ENCODE assay signal across 8 cellular contexts in the genomic region with DNA sequence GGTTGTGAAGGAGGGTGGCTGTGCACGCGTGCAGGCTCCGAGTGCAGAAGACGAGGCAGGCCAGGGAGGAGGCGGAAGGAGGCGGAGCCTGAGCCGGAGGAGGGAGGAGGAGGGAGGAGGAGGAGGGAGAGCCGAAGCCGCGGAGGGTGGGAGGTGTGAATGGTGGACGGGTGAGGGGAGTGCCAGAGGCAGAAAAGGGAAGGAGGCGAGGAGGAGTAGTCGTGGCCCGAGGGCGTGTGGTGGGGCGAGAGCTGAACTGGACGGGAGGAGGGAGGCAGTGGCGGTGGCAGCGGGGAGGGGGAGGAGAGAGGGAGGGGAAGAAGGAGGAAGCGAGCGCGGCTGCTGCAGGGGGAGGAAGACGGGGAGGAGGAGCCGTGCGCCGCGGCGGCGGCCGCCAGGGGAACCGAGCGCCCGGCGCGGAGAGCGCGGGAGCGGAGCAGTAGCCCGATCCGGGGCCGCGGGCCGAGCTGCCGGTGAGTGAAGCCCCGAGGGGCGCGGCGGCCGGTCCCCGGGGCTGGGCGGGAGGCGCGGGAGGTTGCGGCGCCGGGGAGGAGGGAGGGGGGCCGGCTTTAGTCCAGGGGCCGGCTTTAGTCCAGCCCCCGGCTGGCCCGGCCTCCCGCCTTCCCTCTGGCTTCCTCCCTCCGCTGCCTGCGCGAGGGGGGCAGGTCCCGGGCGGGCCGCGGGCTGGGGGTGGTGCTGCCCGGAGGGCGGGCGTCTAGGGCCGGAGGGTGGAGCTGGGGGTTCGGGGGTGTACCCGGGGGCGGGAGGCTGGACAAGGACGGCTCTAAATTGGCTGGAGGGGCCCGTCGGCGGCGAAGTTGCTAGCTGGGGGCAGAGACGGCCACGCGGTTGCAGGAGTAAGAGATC. TPM values are rescaled to one million over a fixed set of nuclear protein-coding genes. Genes with fewer than 3 reads are reported as not detected.
DNase-seq lines count a peak whose midpoint lies in the region; ATAC-seq and TF ChIP-seq lines count a peak whose summit lies in the region.

A gene (plus strand): TSS at position 815 of the 867 bp plus-strand sequence. CDS start 661 bp downstream, outside the sequence.

- H3K18ac ChIP-seq in neuronal stem cell (ENCODE audit: low read length), result peak within 1 kb of the TSS; percentile 90

- ATAC-seq in GM23338, result peak; percentile 72

- peaks cover 22% of the 10 kb centered on the region for H3K4me1 Mint-ChIP-seq in GM23338

- peak within 1 kb of the TSS; percentile 52 for H3K27ac Mint-ChIP-seq in GM23338

- H2BK12ac ChIP-seq in neuronal stem cell (ENCODE audit: low read length), result peak within 1 kb of the TSS; percentile 41

- H3K9me2 ChIP-seq in GM23338 (ENCODE audit: insufficient read depth), result no peaks in the 10 kb centered on the region

- H3K23ac ChIP-seq in neuronal stem cell (ENCODE audit: low read depth, low read length, poor library complexity), result no peak within 1 kb of the TSS

- TF ChIP-seq CTCF in GM23338 (conservative IDR thresholded peaks at IDR 0.05; ENCODE audit: low read depth in 2 of 2) (no peak), LNCaP clone FGC (IDR thresholded peaks at IDR 0.05; ENCODE audit: control insufficient read depth, extremely low read depth, insufficient read depth) (no peak), subcutaneous adipose tissue (IDR thresholded peaks at IDR 0.05; ENCODE audit: low read depth) (no peak)

- H4K91ac ChIP-seq in neuronal stem cell (ENCODE audit: low read depth, low read length, poor library complexity), result no peak within 1 kb of the TSS

- H3K4me1 ChIP-seq in GM23338 (ENCODE audit: insufficient read depth) (no peaks in the 10 kb centered on the region; the same call in 1 of the 2 replicates), neuronal stem cell (ENCODE audit: control insufficient read depth in 2 of 2, insufficient read depth in 1 of 2, low read depth in 1 of 2, low read length in 2 of 2) (peaks cover 7 to 12% of the 10 kb centered on the region in 2 donors)

- peak within 1 kb of the TSS; percentile 81 for H3K4me2 ChIP-seq in GM23338
- H3K4me2 ChIP-seq in neuronal stem cell (ENCODE audit: insufficient read depth, low read length, poor library complexity, severe bottlenecking), result peak within 1 kb of the TSS; percentile 54

- no peak within 1 kb of the TSS for H4K8ac ChIP-seq in neuronal stem cell (ENCODE audit: low read depth, low read length)

- peaks cover 3% of the 10 kb centered on the region for H3K27me3 Mint-ChIP-seq in GM23338 (ENCODE audit: insufficient read depth, low read depth, poor library complexity)

- H3K4me3 ChIP-seq in GM23338 (peak within 1 kb of the TSS; percentile 65), LNCaP clone FGC (ENCODE audit: low read depth, low read length) (peak within 1 kb of the TSS; percentile 57), neuronal stem cell (ENCODE audit: low read length in 2 of 2) (peak within 1 kb of the TSS; percentile 62 to 92)

- H2BK15ac ChIP-seq in neuronal stem cell (ENCODE audit: low read length), result no peak within 1 kb of the TSS

- H4K20me1 ChIP-seq in GM23338 (replicated peaks; ENCODE audit: insufficient read depth), result no peaks in the 10 kb centered on the region; the same call in 1 of the 2 replicates

- WGBS in neuronal stem cell (ENCODE audit: extremely low coverage in 2 of 2, insufficient read length in 2 of 2, insufficient replicate concordance in 1 of 2), 2 donors, result no CpG with 5 or more reads among the region's 83 CpGs

- DNase-seq in ELF-1 (ENCODE audit: low read depth, low spot score), result peak; percentile 93
- peak; percentile 72 for DNase-seq in GM23338 (ENCODE audit: low spot score)
- DNase-seq in LNCaP clone FGC (ENCODE audit: low read depth), result peak; percentile 46
- DNase-seq in SIG-M5 treated with dmso at 0.1 percent for 504 hours (lab: John Stamatoyannopoulos, UW; ENCODE audit: unreplicated experiment), result peak; percentile 89
- DNase-seq in activated gamma-delta T cell treated with Interleukin-2 at 50 U/mL for 16 hours, result peak; percentile 76
- DNase-seq in foreskin melanocyte, result peak; percentile 61
- peak; percentile 48 for DNase-seq in neuronal stem cell (ENCODE audit: low spot score)

- H3K9ac ChIP-seq in neuronal stem cell (ENCODE audit: low read depth, low read length, poor library complexity), result peak within 1 kb of the TSS; percentile 88

- H3K36me3 ChIP-seq in GM23338 (ENCODE audit: insufficient read depth) (no peaks in the 10 kb centered on the region), neuronal stem cell (replicated peaks in 1 of 2; ENCODE audit: control insufficient read depth in 2 of 2, insufficient read depth in 2 of 2, low read length in 2 of 2) (peaks cover 0 to 5% of the 10 kb centered on the region in 2 donors)

- H3K4ac ChIP-seq in neuronal stem cell (ENCODE audit: low read length), result no peak within 1 kb of the TSS

- peak within 1 kb of the TSS; percentile 84 for H3K4me3 Mint-ChIP-seq in GM23338

- no peak within 1 kb of the TSS for H2AK5ac ChIP-seq in neuronal stem cell (ENCODE audit: low read depth, low read length)

- no peaks in the 10 kb centered on the region; the same call in 1 of the 2 replicates for H3K79me2 ChIP-seq in GM23338 (replicated peaks; ENCODE audit: insufficient read depth)

- H2BK5ac ChIP-seq in neuronal stem cell (ENCODE audit: low read length), result no peak within 1 kb of the TSS

- H3K9me3 ChIP-seq in neuronal stem cell (replicated peaks in 1 of 2; ENCODE audit: control insufficient read depth in 2 of 2, insufficient read depth in 1 of 2, low read depth in 1 of 2, low read length in 2 of 2), result no peaks in the 10 kb centered on the region

- H2BK120ac ChIP-seq in neuronal stem cell (ENCODE audit: low read depth, low read length), result no peak within 1 kb of the TSS

- no peaks in the 10 kb centered on the region for H3K9me3 Mint-ChIP-seq in GM23338

- H3K27ac ChIP-seq in GM23338 (ENCODE audit: low read depth), result no peak within 1 kb of the TSS
- peak within 1 kb of the TSS; percentile 83 for H3K27ac ChIP-seq in neuronal stem cell (replicated peaks; ENCODE audit: low read length)

- H3F3A ChIP-seq in GM23338 (replicated peaks; ENCODE audit: low read depth), result no peaks in the 10 kb centered on the region

- peaks cover 4% of the 10 kb centered on the region for H3K79me1 ChIP-seq in neuronal stem cell (ENCODE audit: low read depth, low read length)

- H3K27me3 ChIP-seq in GM23338 (ENCODE audit: insufficient read depth) (no peaks in the 10 kb centered on the region), neuronal stem cell (ENCODE audit: control insufficient read depth in 3 of 3, insufficient read depth in 3 of 3, low read depth in 1 of 3, low read length in 3 of 3) (peaks cover 0 to 3% (median 0%) of the 10 kb centered on the region in 3 experiments)

- no peaks in the 10 kb centered on the region; the same call in 2 of the 3 replicates for H3K36me3 Mint-ChIP-seq in GM23338 (ENCODE audit: low read depth)

- H2AFZ ChIP-seq in GM23338 (peak within 1 kb of the TSS; percentile 38; the same call in 1 of the 2 replicates), neuronal stem cell (ENCODE audit: low read length) (peak within 1 kb of the TSS; percentile 90)

- peak within 1 kb of the TSS; percentile 89 for H3K14ac ChIP-seq in neuronal stem cell (ENCODE audit: low read length)

TF ChIP-seq in GM23338, 12 proteins besides CTCF, POLR2A, EP300 and RAD21:
- TF ChIP-seq ZNF114 (CRISPR knock-in tag; IDR thresholded peaks at IDR 0.05) (no peak), POLR2AphosphoS5 (IDR thresholded peaks at IDR 0.05; ENCODE audit: low read depth) (peak; percentile 48)

RNA-seq across cellular contexts. Expression of the gene that starts here (rescaled TPM):
- total RNA-seq in GM23338 (2014; rRNA removed; shearing (Covaris generic)), result 12.8 and 17.2 TPM in 2 replicates
- polyA plus RNA-seq in GM23338 (2016; fragmentation: Nextera tagmentation; extraction: Ambion mirVana), result 3.2 and 3.4 TPM in 2 replicates
- 11.3 TPM for polyA plus RNA-seq in neuronal stem cell (2013, experiment 1 of 2)
- polyA plus RNA-seq in neuronal stem cell (2013, experiment 2 of 2), result 11.5 TPM
- 10 to 100 TPM; 29.3 to 64.7 (median 44.6) TPM for total RNA-seq in subcutaneous adipose tissue
